ENCODE assay signal across 11 cellular contexts in the genomic region with DNA sequence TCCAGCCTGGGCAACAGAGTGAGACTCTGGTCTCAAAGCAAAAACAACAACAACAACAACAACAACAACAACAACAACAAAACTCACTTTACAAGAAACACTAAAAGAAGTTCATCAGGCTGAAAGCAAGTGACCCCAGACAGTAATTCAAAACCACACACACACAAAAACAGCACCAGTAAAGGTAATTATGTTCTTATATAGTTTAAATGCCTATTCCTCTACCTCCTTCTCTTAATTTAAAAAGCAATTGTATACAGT. TPM values are rescaled to one million over a fixed set of nuclear protein-coding genes. Genes with fewer than 3 reads are reported as not detected.
DNase-seq lines count a peak whose midpoint lies in the region; ATAC-seq, FAIRE-seq and TF ChIP-seq lines count a peak whose summit lies in the region.
"Had no signal": no experiment of that assay in that cellular context is flagged by ENCODE, and none has a peak within 500 bp of the region (broad histone marks: within the 10 kb centered on the region; RNA-seq: fewer than 3 reads in every experiment).

No MANE protein-coding gene starts in this region.

- H3K27ac ChIP-seq in DND-41 (ENCODE audit: low read length) (no peak overlapping the region), HUES64 (ENCODE audit: low read depth, low read length) (no peak overlapping the region)

- no peaks in the 10 kb centered on the region for H3K27me3 Mint-ChIP-seq in activated naive CD8-positive, alpha-beta T cell treated with anti-CD3 and anti-CD28 coated beads, Interleukin-2, amount 50 U/mL, for 24 hours
- H3K27me3 Mint-ChIP-seq in nephron (ENCODE audit: low read depth): peaks cover 3% of the 10 kb centered on the region

- peak overlapping the region in 1 of 2 experiments; percentile 96; a peak in 1 of 4 replicates for H3K4me3 ChIP-seq in DND-41 (ENCODE audit: low read depth in 1 of 2, low read length in 2 of 2)
- H3K4me3 ChIP-seq in HUES64 (ENCODE audit: low read length): peak overlapping the region; percentile 99

- H2AFZ ChIP-seq in DND-41 (ENCODE audit: low read depth, low read length): no peak overlapping the region

- peak overlapping the region; percentile 87 for H3K4me3 Mint-ChIP-seq in activated naive CD8-positive, alpha-beta T cell treated with anti-CD3 and anti-CD28 coated beads, Interleukin-2, amount 50 U/mL, for 24 hours
- peak overlapping the region; percentile 92 to 95 (median 92) for H3K4me3 Mint-ChIP-seq in nephron

- no peak overlapping the region for H3K27ac Mint-ChIP-seq in activated naive CD8-positive, alpha-beta T cell treated with anti-CD3 and anti-CD28 coated beads, Interleukin-2, amount 50 U/mL, for 24 hours
- H3K27ac Mint-ChIP-seq in nephron: peak overlapping the region in 2 of 3 experiments; percentile 73 to 89

- no peak for DNase-seq in DND-41
- no peak for DNase-seq in activated naive CD8-positive, alpha-beta T cell treated with anti-CD3 and anti-CD28 coated beads, Interleukin-2, amount 50 U/mL, for 24 hours
- DNase-seq in activated CD4-positive, CD25-positive, alpha-beta regulatory T cell (lab: John Stamatoyannopoulos, UW): no peak
- DNase-seq in GM19239 (ENCODE audit: insufficient read length, low spot score): no peak
- DNase-seq: activated CD8-positive, alpha-beta memory T cell treated with anti-CD3 and anti-CD28 coated beads for 24 hours; NCI-H2171; tibial artery had no signal

- H4K20me1 ChIP-seq in DND-41 (ENCODE audit: insufficient read depth, low read length): peaks cover 32% of the 10 kb centered on the region

- H3K36me3 ChIP-seq in DND-41 (ENCODE audit: insufficient read depth, low read length) (peaks cover 32% of the 10 kb centered on the region), HUES64 (ENCODE audit: insufficient read depth, low read length) (peaks cover 16% of the 10 kb centered on the region)

- FAIRE-seq in GM19239 (lab: Jason Lieb, UNC): no peak
- FAIRE-seq: frontal cortex had no signal

- H3K9me3 Mint-ChIP-seq in activated naive CD8-positive, alpha-beta T cell treated with anti-CD3 and anti-CD28 coated beads, Interleukin-2, amount 50 U/mL, for 24 hours: peaks cover 8% of the 10 kb centered on the region
- H3K9me3 Mint-ChIP-seq in nephron: peaks cover 16% of the 10 kb centered on the region

- no peak overlapping the region for H3K9ac ChIP-seq in DND-41 (ENCODE audit: low read depth, low read length)
- no peak overlapping the region for H3K9ac ChIP-seq in HUES64 (ENCODE audit: low read depth, low read length)

- H3K4me1 ChIP-seq in DND-41 (ENCODE audit: insufficient read depth, low read length) (peaks cover 52% of the 10 kb centered on the region), HUES64 (ENCODE audit: insufficient read depth, low read length) (peaks cover 2% of the 10 kb centered on the region)

- H3K36me3 Mint-ChIP-seq in activated naive CD8-positive, alpha-beta T cell treated with anti-CD3 and anti-CD28 coated beads, Interleukin-2, amount 50 U/mL, for 24 hours (ENCODE audit: low read depth): peaks cover 24% of the 10 kb centered on the region
- H3K36me3 Mint-ChIP-seq in nephron (ENCODE audit: low read depth): peaks cover 39% of the 10 kb centered on the region

- H3K9me3 ChIP-seq in DND-41 (ENCODE audit: insufficient read depth, low read length, severe bottlenecking) (peaks cover 5% of the 10 kb centered on the region), HUES64 (ENCODE audit: insufficient read depth, low read depth, low read length) (no peaks in the 10 kb centered on the region)

- no peaks in the 10 kb centered on the region for H3K27me3 ChIP-seq in DND-41 (ENCODE audit: insufficient read depth, low read length, poor library complexity)
- H3K27me3 ChIP-seq in HUES64 (ENCODE audit: insufficient read depth, low read length): no peaks in the 10 kb centered on the region
- H3K27me3 ChIP-seq: tibial artery had no signal

- H3K4me1 Mint-ChIP-seq in activated naive CD8-positive, alpha-beta T cell treated with anti-CD3 and anti-CD28 coated beads, Interleukin-2, amount 50 U/mL, for 24 hours: peaks cover 52% of the 10 kb centered on the region
- peaks cover 22% of the 10 kb centered on the region for H3K4me1 Mint-ChIP-seq in nephron

- no peak for TF ChIP-seq CTCF in DND-41 (IDR thresholded peaks at IDR 0.05; ENCODE audit: borderline replicate concordance, extremely low read depth, low read length, poor library complexity, severe bottlenecking)
- no peak for TF ChIP-seq CTCF in nephron (IDR thresholded peaks at IDR 0.05; ENCODE audit: unreplicated experiment in 3 of 3)

- H3K79me2 ChIP-seq in DND-41 (ENCODE audit: insufficient read depth, low read length): peaks cover 65% of the 10 kb centered on the region

- peak overlapping the region; percentile 100; the same call in 1 of the 2 replicates for H3K4me2 ChIP-seq in DND-41 (ENCODE audit: insufficient read depth, low read length)

- no peak for ATAC-seq in DND-41 (ENCODE audit: insufficient read depth, low read depth)
- ATAC-seq in activated naive CD8-positive, alpha-beta T cell treated with anti-CD3 and anti-CD28 coated beads, Interleukin-2, amount 50 U/mL, for 24 hours: no peak
- no peak for ATAC-seq in HG02840 (IDR thresholded peaks at IDR 0.05; ENCODE audit: low FRiP score, unreplicated experiment)

RNA-seq across cellular contexts. Expression of a gene that starts 1.7 kb away (rescaled TPM):
- 32.0 TPM for polyA plus RNA-seq in HUES64 (2013, experiment 1 of 2)
- 34.2 TPM for polyA plus RNA-seq in HUES64 (2013, experiment 2 of 2)

RNA-seq across cellular contexts. Expression of a gene that starts 41.1 kb away (rescaled TPM):
- 4.5 TPM for polyA plus RNA-seq in HUES64 (2013, experiment 1 of 2)
- polyA plus RNA-seq in HUES64 (2013, experiment 2 of 2): 5.8 TPM

RNA-seq across cellular contexts. Expression of a gene that starts 41.4 kb away (rescaled TPM):
- 15.1 TPM for polyA plus RNA-seq in HUES64 (2013, experiment 1 of 2)
- 14.8 TPM for polyA plus RNA-seq in HUES64 (2013, experiment 2 of 2)
